Comparison of ENCODE assay signal across 25 cellular contexts in the genomic region with DNA sequence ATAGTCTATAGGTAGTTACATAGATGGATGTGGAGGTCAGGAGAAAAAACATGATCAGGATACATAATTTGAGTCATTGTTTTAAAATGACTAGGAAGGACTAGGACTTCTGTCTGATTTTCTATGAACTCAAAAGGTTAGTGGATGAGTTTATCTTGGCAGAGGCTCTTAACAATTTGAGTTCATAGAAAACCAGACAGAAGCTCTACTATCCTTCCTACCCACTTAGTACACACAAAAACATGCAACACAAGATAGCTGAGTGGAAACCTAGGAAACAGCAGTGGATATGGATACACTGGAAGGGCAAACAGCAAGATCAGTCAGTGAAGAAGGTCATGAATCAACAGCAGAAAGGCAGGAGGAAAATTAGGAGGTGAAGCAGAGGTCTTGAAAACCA.
DNase-seq lines count a peak whose midpoint lies in the region; ATAC-seq and TF ChIP-seq lines count a peak whose summit lies in the region.
"Had no signal": no experiment of that assay in that cellular context is flagged by ENCODE, and none has a peak within 500 bp of the region (broad histone marks: within the 10 kb centered on the region; RNA-seq: fewer than 3 reads in every experiment).

No MANE protein-coding gene starts in this region.

- H3K9me3 ChIP-seq in SK-N-SH, result no peaks in the 10 kb centered on the region
- H3K9me3 ChIP-seq: BE2C, Caco-2, HAP-1, Peyer's patch had no signal

- peaks cover 24% of the 10 kb centered on the region for H3F3A ChIP-seq in SK-N-SH (replicated peaks; ENCODE audit: insufficient read depth)

- H4K20me1 ChIP-seq in SK-N-SH (ENCODE audit: insufficient read depth), result no peaks in the 10 kb centered on the region

- no peaks in the 10 kb centered on the region for H3K9me3 Mint-ChIP-seq in activated CD4-positive, alpha-beta T cell treated with anti-CD3 and anti-CD28 coated beads for 36 hours (ENCODE audit: low read depth)
- no peaks in the 10 kb centered on the region for H3K9me3 Mint-ChIP-seq in stimulated activated effector memory CD8-positive, alpha-beta T cell treated with anti-CD3 and anti-CD28 coated beads, Interleukin-12 subunit alpha, Interleukin-12 subunit beta, amount 100 ng/mL, for 72 hours
- H3K9me3 Mint-ChIP-seq: CD4-positive, alpha-beta T cell; IgD-negative memory B cell had no signal

- H3K4me1 Mint-ChIP-seq in activated CD4-positive, alpha-beta T cell treated with anti-CD3 and anti-CD28 coated beads for 36 hours, result peaks cover 12% of the 10 kb centered on the region
- peaks cover 13% of the 10 kb centered on the region for H3K4me1 Mint-ChIP-seq in stimulated activated effector memory CD8-positive, alpha-beta T cell treated with anti-CD3 and anti-CD28 coated beads, Interleukin-12 subunit alpha, Interleukin-12 subunit beta, amount 100 ng/mL, for 72 hours
- H3K4me1 Mint-ChIP-seq: IgD-negative memory B cell had no signal

- no peak overlapping the region for H3K9ac ChIP-seq in SK-N-SH

- no peak overlapping the region for H3K4me2 ChIP-seq in SK-N-SH

- H3K36me3 Mint-ChIP-seq in activated CD4-positive, alpha-beta T cell treated with anti-CD3 and anti-CD28 coated beads for 36 hours (ENCODE audit: low read depth), result peaks cover 27% of the 10 kb centered on the region
- H3K36me3 Mint-ChIP-seq in stimulated activated effector memory CD8-positive, alpha-beta T cell treated with anti-CD3 and anti-CD28 coated beads, Interleukin-12 subunit alpha, Interleukin-12 subunit beta, amount 100 ng/mL, for 72 hours, result peaks cover 16% of the 10 kb centered on the region

- H3K4me3 Mint-ChIP-seq in activated CD4-positive, alpha-beta T cell treated with anti-CD3 and anti-CD28 coated beads for 36 hours, result no peak overlapping the region
- no peak overlapping the region for H3K4me3 Mint-ChIP-seq in stimulated activated effector memory CD8-positive, alpha-beta T cell treated with anti-CD3 and anti-CD28 coated beads, Interleukin-12 subunit alpha, Interleukin-12 subunit beta, amount 100 ng/mL, for 72 hours
- H3K4me3 Mint-ChIP-seq: CD4-positive, alpha-beta T cell; IgD-negative memory B cell had no signal

- no peak overlapping the region for H3K27ac Mint-ChIP-seq in activated CD4-positive, alpha-beta T cell treated with anti-CD3 and anti-CD28 coated beads for 36 hours
- peak overlapping the region; percentile 0 for H3K27ac Mint-ChIP-seq in stimulated activated effector memory CD8-positive, alpha-beta T cell treated with anti-CD3 and anti-CD28 coated beads, Interleukin-12 subunit alpha, Interleukin-12 subunit beta, amount 100 ng/mL, for 72 hours
- H3K27ac Mint-ChIP-seq: CD4-positive, alpha-beta T cell; IgD-negative memory B cell had no signal

- ATAC-seq in activated CD4-positive, alpha-beta T cell treated with anti-CD3 and anti-CD28 coated beads for 36 hours, result peak; percentile 16
- no peak for ATAC-seq in stimulated activated effector memory CD8-positive, alpha-beta T cell treated with anti-CD3 and anti-CD28 coated beads, Interleukin-12 subunit alpha, Interleukin-12 subunit beta, amount 100 ng/mL, for 72 hours
- ATAC-seq in sciatic nerve (no peak), foreskin keratinocyte (no peak)
- ATAC-seq: Right ventricle myocardium inferior had no signal

- no peak overlapping the region for H2AFZ ChIP-seq in SK-N-SH (ENCODE audit: low read depth)

- peaks cover 0 to 7% of the 10 kb centered on the region in 2 experiments; a peak in 1 of 4 replicates for H3K4me1 ChIP-seq in SK-N-SH (ENCODE audit: control insufficient read depth in 1 of 2, insufficient read depth in 2 of 2, low read depth in 1 of 2, low read length in 1 of 2)
- no peaks in the 10 kb centered on the region for H3K4me1 ChIP-seq in foreskin keratinocyte
- H3K4me1 ChIP-seq: BE2C, Caco-2, HAP-1, Peyer's patch had no signal

- H3K4me3 ChIP-seq in foreskin fibroblast (ENCODE audit: low read depth in 1 of 2, low read length in 2 of 2) (no peak overlapping the region), SK-N-SH (ENCODE audit: low read depth in 2 of 2, low read length in 1 of 2) (no peak overlapping the region)
- H3K4me3 ChIP-seq: HAP-1, Peyer's patch had no signal

- TF ChIP-seq RAD21 in SK-N-SH (IDR thresholded peaks at IDR 0.05; ENCODE audit: low read length), result no peak

- no peak for DNase-seq in activated CD4-positive, alpha-beta T cell treated with anti-CD3 and anti-CD28 coated beads for 36 hours
- DNase-seq in activated CD4-positive, alpha-beta T cell treated with anti-CD3 and anti-CD28 coated beads, Interleukin-2, amount 50 U/mL, for 4 hours, result no peak
- peak; percentile 2 for DNase-seq in RPMI7951 (ENCODE audit: low read depth)
- peak; percentile 26 to 41 for DNase-seq in foreskin fibroblast
- no peak for DNase-seq in stimulated activated effector memory CD8-positive, alpha-beta T cell treated with anti-CD3 and anti-CD28 coated beads, Interleukin-12 subunit alpha, Interleukin-12 subunit beta, amount 100 ng/mL, for 72 hours (ENCODE audit: low spot score in 2 of 2)
- DNase-seq in SK-N-SH, result no peak
- DNase-seq in sciatic nerve (ENCODE audit: low spot score), result no peak
- DNase-seq in foreskin keratinocyte, result no peak
- DNase-seq: BE2C; Caco-2; CD4-positive, alpha-beta T cell; DMS153; GF-D8; Kasumi-1; MM.1S; NCI-H1092 treated with DMSO at 0.1 percent for 48 hours; NCI-H146; NCI-H2029 treated with DMSO at 0.1 percent for 48 hours; NCI-H2171 treated with DMSO at 0.1 percent for 48 hours; NCI-H446 treated with DMSO at 0.1 percent for 48 hours; Peyer's patch had no signal

- TF ChIP-seq CTCF in foreskin fibroblast (IDR thresholded peaks at IDR 0.05; ENCODE audit: low read depth, low read length) (no peak), SK-N-SH (IDR thresholded peaks at IDR 0.05) (no peak), foreskin keratinocyte (conservative IDR thresholded peaks at IDR 0.05) (no peak)

- POLR2A ChIA-PET in activated CD4-positive, alpha-beta T cell treated with anti-CD3 and anti-CD28 coated beads for 36 hours (lab: Charles Lee), result no interaction called here
- POLR2A ChIA-PET in SK-N-SH (lab: Yijun Ruan, JAX), result no interaction called here

- TF ChIP-seq EP300 in SK-N-SH (IDR thresholded peaks at IDR 0.05; ENCODE audit: borderline replicate concordance in 1 of 2, low read depth in 1 of 2, low read length in 1 of 2), result no peak

- peak overlapping the region in 1 of 2 experiments; percentile 44; a peak in 2 of 4 replicates for H3K27ac ChIP-seq in SK-N-SH (ENCODE audit: low read depth in 2 of 2, low read length in 1 of 2)
- H3K27ac ChIP-seq in foreskin keratinocyte, result no peak overlapping the region
- H3K27ac ChIP-seq: 22Rv1, Peyer's patch had no signal

- no peaks in the 10 kb centered on the region for H3K79me2 ChIP-seq in SK-N-SH (ENCODE audit: insufficient read depth)

- CTCF ChIA-PET in activated CD4-positive, alpha-beta T cell treated with anti-CD3 and anti-CD28 coated beads for 36 hours (lab: Charles Lee), result no interaction called here
- CTCF ChIA-PET in SK-N-SH (lab: Yijun Ruan, JAX), result interaction anchor here (1.4 kb wide), 1 partner anchor 20 kb away, joined by 5 read pairs; no protein-coding TSS in a partner anchor

- no peaks in the 10 kb centered on the region for H3K9me2 ChIP-seq in SK-N-SH

- peaks cover 16 to 34% of the 10 kb centered on the region in 2 experiments for H3K36me3 ChIP-seq in SK-N-SH (replicated peaks in 1 of 2; ENCODE audit: control insufficient read depth in 1 of 2, insufficient read depth in 2 of 2, low read length in 1 of 2)
- H3K36me3 ChIP-seq: BE2C, HAP-1 had no signal

- intact Hi-C loops in activated CD4-positive, alpha-beta T cell treated with anti-CD3 and anti-CD28 coated beads for 36 hours (cut with DNase I, micrococcal nuclease), result no loop called here
- intact Hi-C loops in sciatic nerve (cut with DNase I), result no loop called here

- no peaks in the 10 kb centered on the region for H3K27me3 ChIP-seq in SK-N-SH (ENCODE audit: insufficient read depth)
- H3K27me3 ChIP-seq in foreskin keratinocyte, result no peaks in the 10 kb centered on the region
- H3K27me3 ChIP-seq: BE2C, Peyer's patch had no signal

- no peaks in the 10 kb centered on the region for H3K27me3 Mint-ChIP-seq in activated CD4-positive, alpha-beta T cell treated with anti-CD3 and anti-CD28 coated beads for 36 hours
- H3K27me3 Mint-ChIP-seq: CD4-positive, alpha-beta T cell; IgD-negative memory B cell had no signal

TF ChIP-seq in SK-N-SH, 30 proteins besides CTCF, POLR2A, EP300 and RAD21 (continues in another document):
- TF ChIP-seq GABPA (IDR thresholded peaks at IDR 0.05; ENCODE audit: low read depth), result no peak
- TF ChIP-seq, protein P1, sequence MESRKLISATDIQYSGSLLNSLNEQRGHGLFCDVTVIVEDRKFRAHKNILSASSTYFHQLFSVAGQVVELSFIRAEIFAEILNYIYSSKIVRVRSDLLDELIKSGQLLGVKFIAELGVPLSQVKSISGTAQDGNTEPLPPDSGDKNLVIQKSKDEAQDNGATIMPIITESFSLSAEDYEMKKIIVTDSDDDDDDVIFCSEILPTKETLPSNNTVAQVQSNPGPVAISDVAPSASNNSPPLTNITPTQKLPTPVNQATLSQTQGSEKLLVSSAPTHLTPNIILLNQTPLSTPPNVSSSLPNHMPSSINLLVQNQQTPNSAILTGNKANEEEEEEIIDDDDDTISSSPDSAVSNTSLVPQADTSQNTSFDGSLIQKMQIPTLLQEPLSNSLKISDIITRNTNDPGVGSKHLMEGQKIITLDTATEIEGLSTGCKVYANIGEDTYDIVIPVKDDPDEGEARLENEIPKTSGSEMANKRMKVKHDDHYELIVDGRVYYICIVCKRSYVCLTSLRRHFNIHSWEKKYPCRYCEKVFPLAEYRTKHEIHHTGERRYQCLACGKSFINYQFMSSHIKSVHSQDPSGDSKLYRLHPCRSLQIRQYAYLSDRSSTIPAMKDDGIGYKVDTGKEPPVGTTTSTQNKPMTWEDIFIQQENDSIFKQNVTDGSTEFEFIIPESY (IDR thresholded peaks at IDR 0.05; ENCODE audit: borderline replicate concordance, low read depth), result no peak
- no peak for TF ChIP-seq FOSL2 (IDR thresholded peaks at IDR 0.05; ENCODE audit: borderline replicate concordance, low read depth)
- no peak for TF ChIP-seq ELF1 (IDR thresholded peaks at IDR 0.05)
- no peak for TF ChIP-seq FOXJ3 (CRISPR knock-in tag; IDR thresholded peaks at IDR 0.05)
- TF ChIP-seq, protein P2, sequence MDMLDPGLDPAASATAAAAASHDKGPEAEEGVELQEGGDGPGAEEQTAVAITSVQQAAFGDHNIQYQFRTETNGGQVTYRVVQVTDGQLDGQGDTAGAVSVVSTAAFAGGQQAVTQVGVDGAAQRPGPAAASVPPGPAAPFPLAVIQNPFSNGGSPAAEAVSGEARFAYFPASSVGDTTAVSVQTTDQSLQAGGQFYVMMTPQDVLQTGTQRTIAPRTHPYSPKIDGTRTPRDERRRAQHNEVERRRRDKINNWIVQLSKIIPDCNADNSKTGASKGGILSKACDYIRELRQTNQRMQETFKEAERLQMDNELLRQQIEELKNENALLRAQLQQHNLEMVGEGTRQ (IDR thresholded peaks at IDR 0.05; ENCODE audit: borderline replicate concordance, low read depth, low read length), result no peak
- TF ChIP-seq, protein P3, sequence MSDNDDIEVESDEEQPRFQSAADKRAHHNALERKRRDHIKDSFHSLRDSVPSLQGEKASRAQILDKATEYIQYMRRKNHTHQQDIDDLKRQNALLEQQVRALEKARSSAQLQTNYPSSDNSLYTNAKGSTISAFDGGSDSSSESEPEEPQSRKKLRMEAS (IDR thresholded peaks at IDR 0.05; ENCODE audit: low read depth), result no peak
- no peak for TF ChIP-seq RXRA (IDR thresholded peaks at IDR 0.05; ENCODE audit: borderline replicate concordance, low read depth)
- TF ChIP-seq RFX5 (IDR thresholded peaks at IDR 0.05; ENCODE audit: low read length), result no peak

Comparison
In these comparisons a context has a peak if more than half of its experiments do, and no peak if none do; other contexts are left out.
1. DNase-seq: peak in RPMI7951 (single experiment) and foreskin fibroblast (2 of 2); none in activated CD4-positive, alpha-beta T cell treated with anti-CD3 and anti-CD28 coated beads for 36 hours (single experiment), activated CD4-positive, alpha-beta T cell treated with anti-CD3 and anti-CD28 coated beads, Interleukin-2, amount 50 U/mL, for 4 hours (0 of 2), stimulated activated effector memory CD8-positive, alpha-beta T cell treated with anti-CD3 and anti-CD28 coated beads, Interleukin-12 subunit alpha, Interleukin-12 subunit beta, amount 100 ng/mL, for 72 hours (0 of 2), SK-N-SH (single experiment), sciatic nerve (single experiment) and foreskin keratinocyte (0 of 2).